Comparison of ENCODE assay signal across 9 cellular contexts in the genomic region with DNA sequence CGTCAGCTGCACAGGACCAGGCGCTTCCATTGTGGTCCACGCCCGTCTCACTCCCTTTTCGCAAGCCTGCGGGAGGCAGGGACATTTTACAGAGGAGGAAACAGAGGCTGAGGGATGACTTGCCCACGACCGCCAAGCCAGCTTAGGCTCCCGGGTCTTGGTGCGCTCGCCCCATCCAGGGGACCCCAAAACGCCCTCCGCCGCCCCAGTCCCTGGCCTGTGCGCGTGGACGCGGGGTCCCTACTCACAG. TPM values are rescaled to one million over a fixed set of nuclear protein-coding genes. Genes with fewer than 3 reads are reported as not detected.
DNase-seq lines count a peak whose midpoint lies in the region; ATAC-seq and TF ChIP-seq lines count a peak whose summit lies in the region.
"Had no signal": no experiment of that assay in that cellular context is flagged by ENCODE, and none has a peak within 500 bp of the region (broad histone marks: within the 10 kb centered on the region; RNA-seq: fewer than 3 reads in every experiment).

No MANE protein-coding gene starts in this region.

- H2AFZ ChIP-seq in mesenchymal stem cell (ENCODE audit: low read depth, low read length) = no peak overlapping the region

- no peak overlapping the region for H3K9ac ChIP-seq in mesenchymal stem cell (ENCODE audit: low read length)

- H2BK120ac ChIP-seq in mesenchymal stem cell (ENCODE audit: low read depth, low read length) = no peak overlapping the region

- peaks cover 43% of the 10 kb centered on the region for H3K27me3 ChIP-seq in brain microvascular endothelial cell (replicated peaks)
- peaks cover 37 to 82% of the 10 kb centered on the region in 2 experiments for H3K27me3 ChIP-seq in mesenchymal stem cell (ENCODE audit: control insufficient read depth in 1 of 2, insufficient read depth in 1 of 2, low read length in 2 of 2)
- H3K27me3 ChIP-seq in tibial nerve = peaks cover 0 to 55% of the 10 kb centered on the region in 2 donors

- H4K91ac ChIP-seq in mesenchymal stem cell (ENCODE audit: low read length) = no peak overlapping the region

- H3K27me3 Mint-ChIP-seq in activated naive CD4-positive, alpha-beta T cell treated with anti-CD3 and anti-CD28 coated beads for 36 hours (ENCODE audit: low read depth) = peaks cover 50% of the 10 kb centered on the region

- no peaks in the 10 kb centered on the region for H3K79me1 ChIP-seq in mesenchymal stem cell (replicated peaks; ENCODE audit: low read length, poor library complexity, severe bottlenecking)

- no peak for TF ChIP-seq EP300 in tibial nerve (IDR thresholded peaks at IDR 0.05)

- H3K4me1 ChIP-seq in mesenchymal stem cell (ENCODE audit: control insufficient read depth, insufficient read depth, low read depth, low read length) (peaks cover 49% of the 10 kb centered on the region), tibial nerve (peaks cover 0 to 51% (median 45%) of the 10 kb centered on the region in 4 donors)

- H3K9me3 ChIP-seq in mesenchymal stem cell (ENCODE audit: control insufficient read depth, low read length) (no peaks in the 10 kb centered on the region), tibial nerve (no peaks in the 10 kb centered on the region)

- H3K9me3 Mint-ChIP-seq in activated naive CD4-positive, alpha-beta T cell treated with anti-CD3 and anti-CD28 coated beads for 36 hours = no peaks in the 10 kb centered on the region

- peak overlapping the region; percentile 27 for H3K4me3 ChIP-seq in brain microvascular endothelial cell (ENCODE audit: low read depth, low read length)
- peak overlapping the region; percentile 38 to 78 for H3K4me3 ChIP-seq in mesenchymal stem cell (ENCODE audit: insufficient read depth in 1 of 2, low read depth in 1 of 2, low read length in 2 of 2)
- peak overlapping the region; percentile 42 to 62 (median 52) for H3K4me3 ChIP-seq in tibial nerve

- peak overlapping the region; percentile 2 for H4K8ac ChIP-seq in mesenchymal stem cell (ENCODE audit: low read length)

- no peak overlapping the region for H3K27ac Mint-ChIP-seq in activated naive CD4-positive, alpha-beta T cell treated with anti-CD3 and anti-CD28 coated beads for 36 hours

- H2BK5ac ChIP-seq in mesenchymal stem cell (ENCODE audit: low read depth, low read length, poor library complexity, severe bottlenecking) = no peak overlapping the region

- no peak overlapping the region for H3K23ac ChIP-seq in mesenchymal stem cell (ENCODE audit: low read length in 2 of 2)

- no peak overlapping the region for H2AK5ac ChIP-seq in mesenchymal stem cell (ENCODE audit: low read length, severe bottlenecking)

- TF ChIP-seq CTCF in brain microvascular endothelial cell (IDR thresholded peaks at IDR 0.05; ENCODE audit: low read depth, low read length, missing control alignments) = no peak
- TF ChIP-seq CTCF in tibial nerve (IDR thresholded peaks at IDR 0.05) = no peak

- WGBS in mesenchymal stem cell = 4% methylated on average over 18 of the region's 18 CpGs
- WGBS in tibial nerve, 2 donors = 0 to 18% methylated on average over 1 to 16 of the region's 18 CpGs

- no peak overlapping the region for H2BK12ac ChIP-seq in mesenchymal stem cell (ENCODE audit: low read length in 2 of 2)

- no peak for DNase-seq in activated naive CD4-positive, alpha-beta T cell treated with anti-CD3 and anti-CD28 coated beads for 36 hours
- DNase-seq in activated naive CD4-positive, alpha-beta T cell treated with anti-CD3 and anti-CD28 coated beads, Interleukin-2, amount 50 U/mL, for 16 hours = no peak
- DNase-seq in brain microvascular endothelial cell = no peak
- no peak for DNase-seq in mesenchymal stem cell
- DNase-seq in tibial nerve (ENCODE audit: low spot score in 2 of 2) = no peak
- no peak for DNase-seq in effector CD8-positive, alpha-beta T cell (lab: John Stamatoyannopoulos, UW)
- no peak for DNase-seq in NCI-H1105 treated with DMSO at 0.1 percent for 48 hours (lab: John Stamatoyannopoulos, UW)

- no peak overlapping the region for H2BK15ac ChIP-seq in mesenchymal stem cell (ENCODE audit: low read depth, poor library complexity, severe bottlenecking)

- in situ Hi-C loops in brain microvascular endothelial cell (cut with HindIII; ENCODE audit: low pct_ligation_motif_present, low sequenced_read_pairs) = no loop called here

- H3K36me3 ChIP-seq in brain microvascular endothelial cell (replicated peaks) (no peaks in the 10 kb centered on the region), mesenchymal stem cell (ENCODE audit: control insufficient read depth in 1 of 2, insufficient read depth in 2 of 2, low read depth in 1 of 2, low read length in 2 of 2) (no peaks in the 10 kb centered on the region), tibial nerve (no peaks in the 10 kb centered on the region)

- no peaks in the 10 kb centered on the region for H3K36me3 Mint-ChIP-seq in activated naive CD4-positive, alpha-beta T cell treated with anti-CD3 and anti-CD28 coated beads for 36 hours (ENCODE audit: low read depth)

- no peak overlapping the region for H3K18ac ChIP-seq in mesenchymal stem cell (ENCODE audit: low read depth in 1 of 2, low read length in 2 of 2)

- no peak overlapping the region for H3K4ac ChIP-seq in mesenchymal stem cell (ENCODE audit: low read depth in 1 of 2, low read length in 2 of 2)

- H3K4me2 ChIP-seq in mesenchymal stem cell (ENCODE audit: low read length, poor library complexity, severe bottlenecking) = peak overlapping the region; percentile 71

- H3K4me3 Mint-ChIP-seq in activated naive CD4-positive, alpha-beta T cell treated with anti-CD3 and anti-CD28 coated beads for 36 hours = peak overlapping the region; percentile 27

- H3K4me1 Mint-ChIP-seq in activated naive CD4-positive, alpha-beta T cell treated with anti-CD3 and anti-CD28 coated beads for 36 hours (ENCODE audit: low read depth) = peaks cover 12% of the 10 kb centered on the region

- no peak overlapping the region for H3K14ac ChIP-seq in mesenchymal stem cell (ENCODE audit: low read length in 2 of 2)

- H3K27ac ChIP-seq in brain microvascular endothelial cell = no peak overlapping the region
- H3K27ac ChIP-seq in mesenchymal stem cell (ENCODE audit: low read length, poor library complexity, severe bottlenecking) = no peak overlapping the region
- no peak overlapping the region for H3K27ac ChIP-seq in tibial nerve

- intact Hi-C loops in activated naive CD4-positive, alpha-beta T cell treated with anti-CD3 and anti-CD28 coated beads for 36 hours (cut with micrococcal nuclease) = loop anchor here (1.0 to 5.0 kb wide), 4 partner anchors 216 to 475 kb away; no protein-coding TSS in a partner anchor

- no peak for TF ChIP-seq POLR2A in tibial nerve (IDR thresholded peaks at IDR 0.05)

- ATAC-seq in GM19351 (IDR thresholded peaks at IDR 0.05; ENCODE audit: unreplicated experiment) = no peak
- ATAC-seq: sciatic nerve had no signal

- CTCF ChIA-PET in activated naive CD4-positive, alpha-beta T cell treated with anti-CD3 and anti-CD28 coated beads for 36 hours (lab: Charles Lee) = no interaction called here

RNA-seq across cellular contexts. Expression of gene WNT11, which starts 0.3 kb away (rescaled TPM):
- not detected for total RNA-seq in activated naive CD4-positive, alpha-beta T cell treated with anti-CD3 and anti-CD28 coated beads for 36 hours
- not detected for polyA plus RNA-seq in mesenchymal stem cell (2013, experiment 1 of 2)
- not detected for polyA plus RNA-seq in mesenchymal stem cell (2013, experiment 2 of 2)
- 10 to 100 TPM; 14.2 to 65.7 (median 27.5) TPM for total RNA-seq in tibial nerve

Comparison
In these comparisons a context has a peak if more than half of its experiments do, and no peak if none do; other contexts are left out.
1. RNA of gene WNT11, which starts 0.3 kb away (total RNA-seq): 14.2 to 65.7 TPM in tibial nerve; not detected in activated naive CD4-positive, alpha-beta T cell treated with anti-CD3 and anti-CD28 coated beads for 36 hours; every median in the first group is over 10 times any median in the second.
2. Peak in every context shown above with its lines, with median percentiles within 50 percentile points of each other: H3K4me3 ChIP-seq.